ENCODE assay signal across 1 cellular context in genomic region chr6:44078219-44078794, GRCh38.
TF ChIP-seq lines count a peak whose summit lies in the region.

No MANE protein-coding gene starts in this region.

TF ChIP-seq in endothelial cell of umbilical vein, 7 proteins besides CTCF, POLR2A, EP300 and RAD21:
- no peak for TF ChIP-seq GATA2 (IDR thresholded peaks at IDR 0.05; ENCODE audit: insufficient read depth, insufficient read length, low read depth, low read length)
- TF ChIP-seq POLR2AphosphoS5 (IDR thresholded peaks at IDR 0.05; ENCODE audit: insufficient read depth, low read depth, low read length) = no peak
- no peak for TF ChIP-seq FOS (IDR thresholded peaks at IDR 0.05; ENCODE audit: borderline replicate concordance, insufficient read depth, low read length)
- no peak for TF ChIP-seq EZH2 (IDR thresholded peaks at IDR 0.05; ENCODE audit: borderline replicate concordance, low read depth, low read length, severe bottlenecking)
- TF ChIP-seq JUN (IDR thresholded peaks at IDR 0.05; ENCODE audit: borderline replicate concordance, insufficient read depth, insufficient read length, low read depth) = no peak
- TF ChIP-seq MYC (IDR thresholded peaks at IDR 0.05; ENCODE audit: low read depth, low read length) = no peak
- no peak for TF ChIP-seq MAX (IDR thresholded peaks at IDR 0.05; ENCODE audit: insufficient read depth, insufficient read length)
